Comparison of ENCODE assay signal across 19 cellular contexts in the genomic region with DNA sequence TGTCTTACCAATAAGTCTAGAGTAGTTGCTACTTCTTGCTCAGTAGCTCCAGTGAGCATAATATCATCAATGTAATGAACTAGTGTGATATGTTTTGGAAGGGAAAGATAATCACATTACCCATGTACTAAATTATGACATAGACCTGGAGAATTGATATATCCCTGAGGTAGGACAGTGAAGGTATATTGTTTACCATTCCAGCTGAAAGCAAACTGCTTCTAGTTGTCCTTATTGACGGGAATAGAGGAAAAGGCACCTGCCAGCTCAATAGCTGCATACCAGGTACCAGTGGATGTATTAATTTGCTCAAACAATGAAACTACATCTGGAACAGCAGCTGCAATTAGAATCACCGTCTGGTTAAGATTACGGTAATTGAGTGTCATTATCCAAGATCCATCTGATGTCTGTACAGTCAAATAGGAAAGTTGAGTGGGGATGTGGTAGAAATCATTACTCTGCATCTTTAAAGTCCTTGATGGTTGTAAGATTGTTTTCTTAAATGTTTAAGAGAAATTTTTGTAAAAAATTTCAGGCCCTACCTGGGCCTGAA.
DNase-seq lines count a peak whose midpoint lies in the region; ATAC-seq, FAIRE-seq and TF ChIP-seq lines count a peak whose summit lies in the region.
"Had no signal": no experiment of that assay in that cellular context is flagged by ENCODE, and none has a peak within 500 bp of the region (broad histone marks: within the 10 kb centered on the region; RNA-seq: fewer than 3 reads in every experiment).

No MANE protein-coding gene starts in this region.

- no peaks in the 10 kb centered on the region for H4K20me1 ChIP-seq in HepG2 (ENCODE audit: insufficient read depth, low read length)

- peaks cover 14% of the 10 kb centered on the region for H3K9me3 ChIP-seq in HepG2 (ENCODE audit: low read length)
- no peaks in the 10 kb centered on the region for H3K9me3 ChIP-seq in right lobe of liver
- H3K9me3 ChIP-seq: BE2C had no signal

- intact Hi-C loops in HepG2 (cut with micrococcal nuclease; ENCODE audit: unreplicated experiment): no loop called here
- intact Hi-C loops in right lobe of liver (cut with DNase I): no loop called here

- BruUV-seq in HepG2 (replicated peaks; lab: Mats Ljungman, UMichigan): no TSS peak

- CTCF ChIA-PET in HepG2 (lab: Yijun Ruan, JAX; ENCODE audit: low intra/inter-chr PET ratio, low total read pairs): no interaction called here

- H3K4me1 ChIP-seq in HepG2 (ENCODE audit: insufficient read depth, low read length) (no peaks in the 10 kb centered on the region), right lobe of liver (no peaks in the 10 kb centered on the region)
- H3K4me1 ChIP-seq: A549, BE2C had no signal

- DNase-seq in HepG2 (ENCODE audit: low spot score) (no peak), right lobe of liver (no peak), NCI-H1105 (lab: John Stamatoyannopoulos, UW) (peak; percentile 2), NCI-H524 treated with DMSO at 0.1 percent for 48 hours (lab: John Stamatoyannopoulos, UW) (peak; percentile 76), NCI-H1694 (lab: John Stamatoyannopoulos, UW) (no peak)
- DNase-seq in stimulated activated CD4-positive, alpha-beta T cell treated with anti-CD3 and anti-CD28 coated beads, Interleukin-4, amount 100 ng/mL, for 1 hour: no peak
- DNase-seq: BE2C; CD4-positive, alpha-beta memory T cell; DND-41; GDM1; GOT3; H9; IMR-90 had no signal

- H3K9ac ChIP-seq in HepG2 (ENCODE audit: insufficient read depth, low read depth, low read length): no peak overlapping the region

- TF ChIP-seq EP300 in HepG2 (IDR thresholded peaks at IDR 0.05; ENCODE audit: low read depth in 2 of 2, low read length in 2 of 2): no peak
- TF ChIP-seq EP300 in HepG2 (CRISPR knock-in tag; IDR thresholded peaks at IDR 0.05; ENCODE audit: borderline replicate concordance): no peak

- no peak overlapping the region for H2AFZ ChIP-seq in HepG2 (ENCODE audit: low read length)

- FAIRE-seq in HepG2 (lab: Jason Lieb, UNC): peak; percentile 15
- FAIRE-seq: A549, GM12892, GM19239 had no signal

- no peak for TF ChIP-seq RAD21 in HepG2 (CRISPR knock-in tag; IDR thresholded peaks at IDR 0.05)

- POLR2A ChIA-PET in HepG2 (lab: Yijun Ruan, JAX): no interaction called here

- H3K36me3 ChIP-seq in HepG2 (replicated peaks in 1 of 2; ENCODE audit: control insufficient read depth in 1 of 2, insufficient read depth in 2 of 2, low read length in 2 of 2): no peaks in the 10 kb centered on the region
- H3K36me3 ChIP-seq in right lobe of liver: no peaks in the 10 kb centered on the region
- H3K36me3 ChIP-seq: BE2C had no signal

- H3K27ac ChIP-seq in HepG2 (ENCODE audit: extremely low read length, insufficient read depth, low read length): no peak overlapping the region
- no peak overlapping the region for H3K27ac ChIP-seq in right lobe of liver
- H3K27ac ChIP-seq: A549, C4-2B, HL-60 had no signal

- H3K4me3 ChIP-seq in HepG2 (replicated peaks in 1 of 3; ENCODE audit: insufficient read depth in 1 of 3, low read depth in 2 of 3, low read length in 3 of 3) (no peak overlapping the region), right lobe of liver (no peak overlapping the region)
- H3K4me3 ChIP-seq: A549 had no signal

- no peaks in the 10 kb centered on the region for H3K79me2 ChIP-seq in HepG2 (ENCODE audit: insufficient read depth, low read length)

- no peak for ATAC-seq in HepG2
- no peak for ATAC-seq in right lobe of liver
- ATAC-seq in HG03159 (IDR thresholded peaks at IDR 0.05; ENCODE audit: unreplicated experiment): no peak
- ATAC-seq: A549 had no signal

- H3K27me3 ChIP-seq in HepG2 (ENCODE audit: control insufficient read depth in 1 of 2, insufficient read depth in 2 of 2, low read length in 2 of 2) (no peaks in the 10 kb centered on the region), right lobe of liver (no peaks in the 10 kb centered on the region)
- H3K27me3 ChIP-seq: BE2C had no signal

- in situ Hi-C loops in HepG2 (cut with HindIII; ENCODE audit: extremely low pct_ligation_motif_present, low pct_unique_long_range_greater_than_20kb): no loop called here

- H3K4me2 ChIP-seq in HepG2 (ENCODE audit: low read depth, low read length): no peak overlapping the region
- H3K4me2 ChIP-seq: A549 had no signal

- TF ChIP-seq POLR2A in HepG2 (IDR thresholded peaks at IDR 0.05; ENCODE audit: insufficient read depth in 1 of 2, low read depth in 2 of 2, low read length in 2 of 2): no peak
- TF ChIP-seq POLR2A in right lobe of liver (IDR thresholded peaks at IDR 0.05): no peak

- WGBS in HepG2 (ENCODE audit: low lambda C conversion rate): 45% methylated on average over 3 of the region's 3 CpGs
- 91% methylated on average over 3 of the region's 3 CpGs for WGBS in right lobe of liver (ENCODE audit: insufficient coverage, low coverage, low lambda C conversion rate, missing lambda C conversion rate)

- TF ChIP-seq CTCF in HepG2 (CRISPR knock-in tag; IDR thresholded peaks at IDR 0.05) (no peak), right lobe of liver (IDR thresholded peaks at IDR 0.05) (no peak)

TF ChIP-seq in HepG2, 621 proteins besides CTCF, POLR2A, EP300 and RAD21:
- TF ChIP-seq ZNF101 (CRISPR knock-in tag; IDR thresholded peaks at IDR 0.05; ENCODE audit: borderline replicate concordance, low read depth) (no peak), TCF12 (IDR thresholded peaks at IDR 0.05) (peak; percentile 13; the same call in 1 of the 2 replicates), TCF12 (CRISPR knock-in tag; IDR thresholded peaks at IDR 0.05) (no peak), CC2D1A (CRISPR knock-in tag; IDR thresholded peaks at IDR 0.05) (no peak), STAT6 (CRISPR knock-in tag; IDR thresholded peaks at IDR 0.05; ENCODE audit: borderline replicate concordance) (no peak)
- TF ChIP-seq, protein P1, sequence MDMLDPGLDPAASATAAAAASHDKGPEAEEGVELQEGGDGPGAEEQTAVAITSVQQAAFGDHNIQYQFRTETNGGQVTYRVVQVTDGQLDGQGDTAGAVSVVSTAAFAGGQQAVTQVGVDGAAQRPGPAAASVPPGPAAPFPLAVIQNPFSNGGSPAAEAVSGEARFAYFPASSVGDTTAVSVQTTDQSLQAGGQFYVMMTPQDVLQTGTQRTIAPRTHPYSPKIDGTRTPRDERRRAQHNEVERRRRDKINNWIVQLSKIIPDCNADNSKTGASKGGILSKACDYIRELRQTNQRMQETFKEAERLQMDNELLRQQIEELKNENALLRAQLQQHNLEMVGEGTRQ (IDR thresholded peaks at IDR 0.05; ENCODE audit: low read depth, low read length): no peak
- TF ChIP-seq, protein P1 (CRISPR knock-in tag; IDR thresholded peaks at IDR 0.05; ENCODE audit: borderline replicate concordance): no peak
TF ChIP-seq in HepG2: peak in this region for 1.

Comparison
In these comparisons a context has a peak if more than half of its experiments do, and no peak if none do; other contexts are left out.
1. DNase-seq: peak in NCI-H1105 (single experiment) and NCI-H524 treated with DMSO at 0.1 percent for 48 hours (single experiment); none in HepG2 (single experiment), right lobe of liver (0 of 3), stimulated activated CD4-positive, alpha-beta T cell treated with anti-CD3 and anti-CD28 coated beads, Interleukin-4, amount 100 ng/mL, for 1 hour (single experiment) and NCI-H1694 (single experiment).